ENCODE assay signal across 8 cellular contexts in the genomic region with DNA sequence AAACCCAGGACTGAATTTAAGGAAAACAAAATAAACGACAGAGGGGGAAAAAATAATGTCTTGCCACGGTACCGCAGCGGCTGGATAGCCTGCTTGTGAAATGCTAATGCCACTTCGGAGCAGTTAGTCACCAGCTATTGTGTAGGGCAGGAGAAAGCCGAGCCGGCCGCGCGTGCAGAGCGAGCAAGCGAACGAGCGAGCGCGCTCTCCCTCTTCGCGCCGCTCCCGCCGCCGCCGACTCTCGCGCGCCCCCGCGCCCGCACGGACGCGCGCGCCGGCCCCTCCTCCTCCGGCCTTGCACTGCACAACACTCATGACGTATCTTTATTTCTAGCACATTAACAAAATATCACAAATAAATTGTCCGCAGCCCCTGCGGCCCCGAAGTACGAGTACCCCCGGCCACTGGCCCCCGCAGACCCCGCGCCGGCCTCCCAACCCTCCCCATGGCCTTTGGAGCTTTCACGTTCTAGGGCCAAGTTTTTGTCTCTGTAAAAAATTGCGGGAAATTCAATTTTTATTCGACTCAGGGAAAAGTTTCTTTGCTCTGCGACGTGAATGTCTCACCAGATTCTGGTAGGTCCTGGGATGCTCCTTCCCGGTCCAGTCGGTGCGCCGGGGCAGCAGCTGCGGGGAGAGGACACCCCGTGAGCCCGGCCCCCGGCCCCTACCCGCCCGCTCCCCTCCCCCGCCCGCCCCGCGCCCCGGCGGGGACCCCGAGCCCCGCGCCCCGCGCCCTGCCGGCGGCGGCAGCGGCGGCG. TPM values are rescaled to one million over a fixed set of nuclear protein-coding genes. Genes with fewer than 3 reads are reported as not detected.
DNase-seq lines count a peak whose midpoint lies in the region; ATAC-seq and TF ChIP-seq lines count a peak whose summit lies in the region.

No MANE protein-coding gene starts in this region.

- TF ChIP-seq POLR2A in esophagus muscularis mucosa (IDR thresholded peaks at IDR 0.05; ENCODE audit: low read depth): no peak

- no peak for TF ChIP-seq EP300 in esophagus muscularis mucosa (IDR thresholded peaks at IDR 0.05)

- peak in 1 of 3 experiments; percentile 12 for TF ChIP-seq CTCF in esophagus muscularis mucosa (IDR thresholded peaks at IDR 0.05)

- no peaks in the 10 kb centered on the region for H3K36me3 ChIP-seq in esophagus muscularis mucosa

- ATAC-seq in GM21737 (IDR thresholded peaks at IDR 0.05; ENCODE audit: unreplicated experiment): peak; percentile 46

- no peaks in the 10 kb centered on the region for H3K9me3 ChIP-seq in esophagus muscularis mucosa

- H3K4me3 ChIP-seq in esophagus muscularis mucosa: peak overlapping the region; percentile 84 to 98 (median 94)

- peaks cover 31 to 56% (median 50%) of the 10 kb centered on the region in 4 donors for H3K4me1 ChIP-seq in esophagus muscularis mucosa

- H3K27ac ChIP-seq in esophagus muscularis mucosa (replicated peaks in 1 of 4): peak overlapping the region; percentile 95 to 100 (median 98)

- DNase-seq in DMS79 (lab: John Stamatoyannopoulos, UW) (peak; percentile 73), KG1 (lab: John Stamatoyannopoulos, UW) (peak; percentile 39), esophagus muscularis mucosa (ENCODE audit: extremely low spot score) (peak; percentile 97), myocyte (ENCODE audit: low read depth) (peak; percentile 93)
- DNase-seq in activated T-cell treated with anti-CD3 and anti-CD28 coated beads, Interleukin-2, amount 50 U/mL, for 48 hours: peak; percentile 90 to 92
- peak; percentile 72 for DNase-seq in stimulated activated CD8-positive, alpha-beta memory T cell treated with anti-CD3 and anti-CD28 coated beads, Interleukin-7, amount 100 ng/mL, for 24 hours (ENCODE audit: low read depth)

- no peaks in the 10 kb centered on the region for H3K27me3 ChIP-seq in esophagus muscularis mucosa

- intact Hi-C loops in esophagus muscularis mucosa (cut with DNase I): loop anchor here (5.0 kb wide), 1 partner anchor 460 kb away; a partner anchor contains a TSS

- WGBS in esophagus muscularis mucosa: under 1% methylated on average over 45 of the region's 78 CpGs

TF ChIP-seq in PFSK-1, 5 proteins besides CTCF, POLR2A, EP300 and RAD21:
- TF ChIP-seq FOXP2 (optimal IDR thresholded peaks at IDR 0.05; ENCODE audit: borderline replicate concordance, extremely low read depth, extremely low read length, insufficient read depth): peak; percentile 70
- TF ChIP-seq SIN3A (IDR thresholded peaks at IDR 0.05; ENCODE audit: borderline replicate concordance, insufficient read depth, low read length): 0 out of 2 replicates have a peak, but pooled peaks have one; percentile 32
- peak; percentile 78; the same call in 1 of the 2 replicates for TF ChIP-seq TAF1 (IDR thresholded peaks at IDR 0.05; ENCODE audit: borderline replicate concordance, insufficient read depth, low read length)
- peak; percentile 76 for TF ChIP-seq POLR2AphosphoS5 (IDR thresholded peaks at IDR 0.05; ENCODE audit: low read depth, low read length)
- TF ChIP-seq, protein P1, sequence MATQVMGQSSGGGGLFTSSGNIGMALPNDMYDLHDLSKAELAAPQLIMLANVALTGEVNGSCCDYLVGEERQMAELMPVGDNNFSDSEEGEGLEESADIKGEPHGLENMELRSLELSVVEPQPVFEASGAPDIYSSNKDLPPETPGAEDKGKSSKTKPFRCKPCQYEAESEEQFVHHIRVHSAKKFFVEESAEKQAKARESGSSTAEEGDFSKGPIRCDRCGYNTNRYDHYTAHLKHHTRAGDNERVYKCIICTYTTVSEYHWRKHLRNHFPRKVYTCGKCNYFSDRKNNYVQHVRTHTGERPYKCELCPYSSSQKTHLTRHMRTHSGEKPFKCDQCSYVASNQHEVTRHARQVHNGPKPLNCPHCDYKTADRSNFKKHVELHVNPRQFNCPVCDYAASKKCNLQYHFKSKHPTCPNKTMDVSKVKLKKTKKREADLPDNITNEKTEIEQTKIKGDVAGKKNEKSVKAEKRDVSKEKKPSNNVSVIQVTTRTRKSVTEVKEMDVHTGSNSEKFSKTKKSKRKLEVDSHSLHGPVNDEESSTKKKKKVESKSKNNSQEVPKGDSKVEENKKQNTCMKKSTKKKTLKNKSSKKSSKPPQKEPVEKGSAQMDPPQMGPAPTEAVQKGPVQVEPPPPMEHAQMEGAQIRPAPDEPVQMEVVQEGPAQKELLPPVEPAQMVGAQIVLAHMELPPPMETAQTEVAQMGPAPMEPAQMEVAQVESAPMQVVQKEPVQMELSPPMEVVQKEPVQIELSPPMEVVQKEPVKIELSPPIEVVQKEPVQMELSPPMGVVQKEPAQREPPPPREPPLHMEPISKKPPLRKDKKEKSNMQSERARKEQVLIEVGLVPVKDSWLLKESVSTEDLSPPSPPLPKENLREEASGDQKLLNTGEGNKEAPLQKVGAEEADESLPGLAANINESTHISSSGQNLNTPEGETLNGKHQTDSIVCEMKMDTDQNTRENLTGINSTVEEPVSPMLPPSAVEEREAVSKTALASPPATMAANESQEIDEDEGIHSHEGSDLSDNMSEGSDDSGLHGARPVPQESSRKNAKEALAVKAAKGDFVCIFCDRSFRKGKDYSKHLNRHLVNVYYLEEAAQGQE (IDR thresholded peaks at IDR 0.05; ENCODE audit: insufficient read depth in 1 of 2, low read depth in 2 of 2, low read length in 2 of 2): 0 out of 4 replicates have a peak, but pooled peaks of 1 of the 2 experiments have one; percentile 35

RNA-seq across cellular contexts. Expression of a gene that starts 1.0 kb away (rescaled TPM):
- 8.2 TPM for polyA plus RNA-seq in PFSK-1 (2012; ENCODE audit: insufficient read length, low read depth)
- 10 to 100 TPM; 20.1 to 32.4 (median 25.5) TPM for total RNA-seq in esophagus muscularis mucosa
- total RNA-seq in myocyte: 15.7 and 21.0 TPM in 2 replicates
- polyA plus RNA-seq in myocyte (2012): 3.4 TPM

Comparison
In these comparisons a context has a peak if more than half of its experiments do, and no peak if none do; other contexts are left out.
1. Peak in every context shown above with its lines: DNase-seq, ATAC-seq, H3K4me3 ChIP-seq and H3K27ac ChIP-seq.
2. DNase-seq: peak in every context shown above with its lines; median percentile 97 in esophagus muscularis mucosa; 93 in myocyte; 91 in activated T-cell treated with anti-CD3 and anti-CD28 coated beads, Interleukin-2, amount 50 U/mL, for 48 hours; 73 in DMS79; 72 in stimulated activated CD8-positive, alpha-beta memory T cell treated with anti-CD3 and anti-CD28 coated beads, Interleukin-7, amount 100 ng/mL, for 24 hours; 39 in KG1.